29 cellular contexts compared by ENCODE assay signal in the genomic region with DNA sequence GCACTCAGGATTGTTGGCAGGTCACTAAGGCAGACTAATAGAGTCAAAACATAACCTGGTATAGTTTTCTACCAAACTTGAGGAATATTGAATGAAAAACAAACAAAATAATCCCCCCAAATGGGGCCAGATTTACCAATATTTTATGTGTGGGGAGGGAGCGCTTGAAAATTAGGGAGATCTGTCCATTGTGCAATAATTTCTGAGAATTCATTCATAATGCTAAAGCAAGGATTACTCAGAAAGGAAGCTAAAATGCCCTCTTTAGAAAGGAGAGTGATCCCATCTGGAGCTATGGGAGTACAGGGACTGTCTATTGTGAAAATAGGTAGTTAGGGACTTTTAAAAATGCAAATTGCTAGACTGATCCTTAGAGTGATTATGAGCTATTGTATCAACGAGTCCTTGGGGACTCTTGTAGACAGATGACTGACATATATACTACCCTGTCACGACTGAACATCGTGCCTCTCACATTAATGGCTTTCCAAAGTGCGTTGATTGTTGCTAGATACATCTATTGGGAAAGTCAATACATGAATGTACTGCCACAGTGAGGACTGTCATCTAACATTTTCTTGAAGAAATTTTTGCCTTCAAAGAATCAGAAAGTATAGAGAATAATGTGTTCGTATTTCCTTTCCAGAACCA.
"Had no signal": no experiment of that assay in that cellular context is flagged by ENCODE, and none has a peak within 500 bp of the region (broad histone marks: within the 10 kb centered on the region; RNA-seq: fewer than 3 reads in every experiment).

No MANE protein-coding gene starts in this region.

- H3K9me3 Mint-ChIP-seq: activated CD4-positive, alpha-beta memory T cell treated with anti-CD3 and anti-CD28 coated beads for 36 hours; activated CD4-positive, alpha-beta T cell treated with anti-CD3 and anti-CD28 coated beads, Interleukin-2, amount 10 ng/mL, durations not matched to agents 24 days and 14 days; activated naive CD4-positive, alpha-beta T cell treated with anti-CD3 and anti-CD28 coated beads, Interleukin-2, amount 10 ng/mL, durations not matched to agents 7 days and 5 days; activated naive CD8-positive, alpha-beta T cell treated with anti-CD3 and anti-CD28 coated beads, Interleukin-2, amount 10 ng/mL, durations not matched to agents 7 days and 5 days; activated T-cell treated with anti-CD3 and anti-CD28 coated beads, Interleukin-2, amount 50 U/mL, for 24 hours; effector memory CD8-positive, alpha-beta T cell; immature natural killer cell; neural crest cell had no signal

- H3K27ac ChIP-seq: parathyroid adenoma, psoas muscle, suprapubic skin, tibial artery had no signal

- H3K4me1 ChIP-seq: psoas muscle, suprapubic skin, tibial artery had no signal

- H3K27ac Mint-ChIP-seq: activated CD4-positive, alpha-beta memory T cell treated with anti-CD3 and anti-CD28 coated beads for 36 hours; activated CD4-positive, alpha-beta T cell treated with anti-CD3 and anti-CD28 coated beads, Interleukin-2, amount 10 ng/mL, durations not matched to agents 24 days and 14 days; activated naive CD4-positive, alpha-beta T cell treated with anti-CD3 and anti-CD28 coated beads, Interleukin-2, amount 10 ng/mL, durations not matched to agents 7 days and 5 days; activated naive CD8-positive, alpha-beta T cell treated with anti-CD3 and anti-CD28 coated beads, Interleukin-2, amount 10 ng/mL, durations not matched to agents 7 days and 5 days; activated T-cell treated with anti-CD3 and anti-CD28 coated beads, Interleukin-2, amount 50 U/mL, for 24 hours; effector memory CD8-positive, alpha-beta T cell had no signal

- ATAC-seq: effector memory CD8-positive, alpha-beta T cell; left colon; psoas muscle had no signal

- H3K4me3 ChIP-seq: psoas muscle, suprapubic skin, tibial artery had no signal

- H3K4me3 Mint-ChIP-seq: activated CD4-positive, alpha-beta memory T cell treated with anti-CD3 and anti-CD28 coated beads for 36 hours; activated CD4-positive, alpha-beta T cell treated with anti-CD3 and anti-CD28 coated beads, Interleukin-2, amount 10 ng/mL, durations not matched to agents 24 days and 14 days; activated naive CD4-positive, alpha-beta T cell treated with anti-CD3 and anti-CD28 coated beads, Interleukin-2, amount 10 ng/mL, durations not matched to agents 7 days and 5 days; activated naive CD8-positive, alpha-beta T cell treated with anti-CD3 and anti-CD28 coated beads, Interleukin-2, amount 10 ng/mL, durations not matched to agents 7 days and 5 days; activated T-cell treated with anti-CD3 and anti-CD28 coated beads, Interleukin-2, amount 50 U/mL, for 24 hours; effector memory CD8-positive, alpha-beta T cell; immature natural killer cell; neural crest cell had no signal

- FAIRE-seq: astrocyte, kidney had no signal

- H3K27me3 ChIP-seq: suprapubic skin, tibial artery had no signal

- H3K9ac ChIP-seq: parathyroid adenoma had no signal

- H3K4me1 Mint-ChIP-seq: immature natural killer cell had no signal

- H3K79me2 ChIP-seq: parathyroid adenoma had no signal

- DNase-seq: activated CD4-positive, alpha-beta memory T cell treated with anti-CD3 and anti-CD28 coated beads for 36 hours; activated CD4-positive, alpha-beta T cell treated with anti-CD3 and anti-CD28 coated beads, Interleukin-2, amount 10 ng/mL, durations not matched to agents 24 days and 14 days; activated CD4-positive, CD25-positive, alpha-beta regulatory T cell treated with anti-CD3 and anti-CD28 coated beads, Interleukin-2, amount 50 U/mL, for 72 hours; activated CD8-positive, alpha-beta memory T cell treated with anti-CD3 and anti-CD28 coated beads, Interleukin-2, amount 50 U/mL, for 48 hours; activated gamma-delta T cell; activated naive CD4-positive, alpha-beta T cell treated with anti-CD3 and anti-CD28 coated beads, Interleukin-2, amount 10 ng/mL, durations not matched to agents 7 days and 5 days; activated naive CD8-positive, alpha-beta T cell treated with anti-CD3 and anti-CD28 coated beads, Interleukin-2, amount 10 ng/mL, durations not matched to agents 7 days and 5 days; activated T-cell treated with anti-CD3 and anti-CD28 coated beads, Interleukin-2, amount 50 U/mL, for 24 hours; caudate nucleus; cortex of kidney; effector memory CD8-positive, alpha-beta T cell; erythroblast; head of caudate nucleus; hippocampal formation; immature natural killer cell; kidney; left colon; mammary epithelial cell; nucleus accumbens; psoas muscle; stimulated activated CD4-positive, alpha-beta T cell treated with anti-CD3 and anti-CD28 coated beads, Interleukin-15, amount 100 ng/mL, for 24 hours; stimulated activated CD4-positive, alpha-beta T cell treated with anti-CD3 and anti-CD28 coated beads, Interleukin-2, amount 100 ng/mL, for 24 hours; stimulated activated naive CD4-positive, alpha-beta T cell; T-helper 2 cell; tibial artery had no signal

- H3K9me3 ChIP-seq: psoas muscle, suprapubic skin, tibial artery had no signal

- H3K27me3 Mint-ChIP-seq: activated CD4-positive, alpha-beta memory T cell treated with anti-CD3 and anti-CD28 coated beads for 36 hours; activated CD4-positive, alpha-beta T cell treated with anti-CD3 and anti-CD28 coated beads, Interleukin-2, amount 10 ng/mL, durations not matched to agents 24 days and 14 days; activated naive CD4-positive, alpha-beta T cell treated with anti-CD3 and anti-CD28 coated beads, Interleukin-2, amount 10 ng/mL, durations not matched to agents 7 days and 5 days; activated naive CD8-positive, alpha-beta T cell treated with anti-CD3 and anti-CD28 coated beads, Interleukin-2, amount 10 ng/mL, durations not matched to agents 7 days and 5 days; activated T-cell treated with anti-CD3 and anti-CD28 coated beads, Interleukin-2, amount 50 U/mL, for 24 hours; effector memory CD8-positive, alpha-beta T cell had no signal

- H2AFZ ChIP-seq: parathyroid adenoma had no signal
